In the genomic region with DNA sequence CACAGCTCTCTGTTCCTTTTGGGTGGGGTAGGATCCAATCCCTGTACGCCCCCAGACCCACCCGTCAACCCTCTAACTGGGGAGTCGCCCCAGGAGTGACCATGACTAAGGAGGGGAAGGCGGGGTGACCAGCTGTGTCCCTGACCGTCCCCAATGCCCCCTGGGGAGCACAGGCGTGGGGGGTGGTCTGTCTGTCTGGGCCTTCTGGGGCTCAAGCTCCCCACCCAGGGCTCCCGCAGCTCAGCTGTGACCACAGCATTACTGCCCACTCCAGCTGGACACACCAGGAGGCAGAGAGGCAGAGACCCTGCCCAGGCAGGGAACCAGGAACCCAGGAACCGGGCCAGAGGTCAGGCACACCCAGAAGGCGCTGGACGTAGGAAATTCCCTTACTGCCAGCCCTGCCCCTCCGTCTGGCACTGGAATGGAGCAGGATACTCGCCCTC, we compare ENCODE assay signal across 9 cellular contexts. TPM values are rescaled to one million over a fixed set of nuclear protein-coding genes. Genes with fewer than 3 reads are reported as not detected.
DNase-seq lines count a peak whose midpoint lies in the region; ATAC-seq, FAIRE-seq and TF ChIP-seq lines count a peak whose summit lies in the region.
"Had no signal": no experiment of that assay in that cellular context is flagged by ENCODE, and none has a peak within 500 bp of the region (broad histone marks: within the 10 kb centered on the region; RNA-seq: fewer than 3 reads in every experiment).

No MANE protein-coding gene starts in this region.

- peak overlapping the region; percentile 84 for H3K4me3 Mint-ChIP-seq in activated CD4-positive, alpha-beta T cell treated with anti-CD3 and anti-CD28 coated beads, Interleukin-2, amount 10 ng/mL, durations not matched to agents 24 days and 14 days

- ATAC-seq in HepG2 (no peak), GM19023 (IDR thresholded peaks at IDR 0.05; ENCODE audit: unreplicated experiment) (no peak), HG03432 (IDR thresholded peaks at IDR 0.05; ENCODE audit: unreplicated experiment) (no peak)

- in situ Hi-C loops in astrocyte of the cerebellum (cut with HindIII; ENCODE audit: low sequenced_read_pairs) (no loop called here), HepG2 (cut with HindIII; ENCODE audit: extremely low pct_ligation_motif_present, low pct_unique_long_range_greater_than_20kb) (no loop called here)

- no peak for FAIRE-seq in HepG2 (lab: Jason Lieb, UNC)

- no peaks in the 10 kb centered on the region for H3K9me3 ChIP-seq in HepG2 (ENCODE audit: low read length)
- no peaks in the 10 kb centered on the region for H3K9me3 ChIP-seq in tibial artery

- TF ChIP-seq POLR2A in HepG2 (IDR thresholded peaks at IDR 0.05; ENCODE audit: insufficient read depth in 1 of 2, low read depth in 2 of 2, low read length in 2 of 2): no peak

- H3K4me1 ChIP-seq in HepG2 (ENCODE audit: insufficient read depth, low read length) (peaks cover 53% of the 10 kb centered on the region), tibial artery (peaks cover 10 to 75% (median 70%) of the 10 kb centered on the region in 4 donors)

- peaks cover 32% of the 10 kb centered on the region for H3K79me2 ChIP-seq in HepG2 (ENCODE audit: insufficient read depth, low read length)

- no peak for TF ChIP-seq EP300 in HepG2 (IDR thresholded peaks at IDR 0.05; ENCODE audit: low read depth in 2 of 2, low read length in 2 of 2)
- no peak for TF ChIP-seq EP300 in HepG2 (CRISPR knock-in tag; IDR thresholded peaks at IDR 0.05; ENCODE audit: borderline replicate concordance)

- 0% methylated on average over 4 of the region's 12 CpGs for WGBS in HepG2 (ENCODE audit: low lambda C conversion rate)

- CTCF ChIA-PET in HepG2 (lab: Yijun Ruan, JAX; ENCODE audit: low intra/inter-chr PET ratio, low total read pairs): no interaction called here

- H3K4me3 ChIP-seq in astrocyte of the cerebellum (ENCODE audit: low read depth, low read length) (peak overlapping the region; percentile 77), HepG2 (replicated peaks in 1 of 3; ENCODE audit: insufficient read depth in 1 of 3, low read depth in 2 of 3, low read length in 3 of 3) (peak overlapping the region; percentile 74 to 90 (median 86)), tibial artery (peak overlapping the region; percentile 78 to 95)

- H3K27me3 ChIP-seq in HepG2 (ENCODE audit: control insufficient read depth in 1 of 2, insufficient read depth in 2 of 2, low read length in 2 of 2): no peaks in the 10 kb centered on the region
- no peaks in the 10 kb centered on the region for H3K27me3 ChIP-seq in tibial artery

- H3K4me1 Mint-ChIP-seq in activated CD4-positive, alpha-beta T cell treated with anti-CD3 and anti-CD28 coated beads, Interleukin-2, amount 10 ng/mL, durations not matched to agents 24 days and 14 days: peaks cover 47% of the 10 kb centered on the region

- TF ChIP-seq CTCF in astrocyte of the cerebellum (IDR thresholded peaks at IDR 0.05; ENCODE audit: low read depth, low read length, missing control alignments) (no peak), HepG2 (CRISPR knock-in tag; IDR thresholded peaks at IDR 0.05) (no peak), tibial artery (IDR thresholded peaks at IDR 0.05) (no peak)

- H3K9me3 Mint-ChIP-seq in activated CD4-positive, alpha-beta T cell treated with anti-CD3 and anti-CD28 coated beads, Interleukin-2, amount 10 ng/mL, durations not matched to agents 24 days and 14 days: no peaks in the 10 kb centered on the region

- H3K27ac Mint-ChIP-seq in activated CD4-positive, alpha-beta T cell treated with anti-CD3 and anti-CD28 coated beads, Interleukin-2, amount 10 ng/mL, durations not matched to agents 24 days and 14 days: peak overlapping the region; percentile 58

- peaks cover under 1% of the 10 kb centered on the region for H3K27me3 Mint-ChIP-seq in activated CD4-positive, alpha-beta T cell treated with anti-CD3 and anti-CD28 coated beads, Interleukin-2, amount 10 ng/mL, durations not matched to agents 24 days and 14 days

- no peak for DNase-seq in activated CD4-positive, alpha-beta T cell treated with anti-CD3 and anti-CD28 coated beads, Interleukin-2, amount 10 ng/mL, durations not matched to agents 24 days and 14 days
- DNase-seq in activated CD4-positive, alpha-beta T cell treated with anti-CD3 and anti-CD28 coated beads, Interleukin-2, amount 50 U/mL, for 4 hours: no peak
- DNase-seq in astrocyte of the cerebellum (ENCODE audit: low read depth) (no peak), HepG2 (ENCODE audit: low spot score) (no peak), tibial artery (no peak), D341Med (ENCODE audit: low spot score) (no peak)
- DNase-seq: NCI-H2081 treated with DMSO at 0.1 percent for 48 hours had no signal

- POLR2A ChIA-PET in HepG2 (lab: Yijun Ruan, JAX): interaction anchor here (1.7 to 4.5 kb wide), 3 partner anchors 9 to 24 kb away, joined by 6 to 89 read pairs (median 6); no protein-coding TSS in a partner anchor

- peak overlapping the region; percentile 86 for H3K4me2 ChIP-seq in HepG2 (ENCODE audit: low read depth, low read length)

- intact Hi-C loops in activated CD4-positive, alpha-beta T cell treated with anti-CD3 and anti-CD28 coated beads, Interleukin-2, amount 10 ng/mL, durations not matched to agents 24 days and 14 days (cut with micrococcal nuclease): no loop called here
- intact Hi-C loops in HepG2 (cut with micrococcal nuclease; ENCODE audit: unreplicated experiment): no loop called here
- intact Hi-C loops in tibial artery (cut with DNase I; ENCODE audit: low total_unique reads): no loop called here

- TF ChIP-seq RAD21 in HepG2 (CRISPR knock-in tag; IDR thresholded peaks at IDR 0.05): no peak

- H3K27ac ChIP-seq in HepG2 (ENCODE audit: extremely low read length, insufficient read depth, low read length) (peak overlapping the region; percentile 72), tibial artery (peak overlapping the region; percentile 88 to 93)

- H3K9ac ChIP-seq in HepG2 (ENCODE audit: insufficient read depth, low read depth, low read length): peak overlapping the region; percentile 88

- no TSS peak for BruUV-seq in HepG2 (replicated peaks; lab: Mats Ljungman, UMichigan)

- peaks cover 4% of the 10 kb centered on the region for H3K36me3 Mint-ChIP-seq in activated CD4-positive, alpha-beta T cell treated with anti-CD3 and anti-CD28 coated beads, Interleukin-2, amount 10 ng/mL, durations not matched to agents 24 days and 14 days (ENCODE audit: low read depth)

- H3K36me3 ChIP-seq in HepG2 (replicated peaks in 1 of 2; ENCODE audit: control insufficient read depth in 1 of 2, insufficient read depth in 2 of 2, low read length in 2 of 2) (no peaks in the 10 kb centered on the region; a peak in 1 of 5 replicates), tibial artery (peaks cover 0 to 7% (median 0%) of the 10 kb centered on the region in 3 donors)

- peaks cover 19% of the 10 kb centered on the region; the same call in 1 of the 2 replicates for H4K20me1 ChIP-seq in HepG2 (ENCODE audit: insufficient read depth, low read length)

- no peak overlapping the region for H2AFZ ChIP-seq in HepG2 (ENCODE audit: low read length)

RNA-seq across cellular contexts. Expression of a gene that starts 0.9 kb away (rescaled TPM):
- total RNA-seq in activated CD4-positive, alpha-beta T cell treated with anti-CD3 and anti-CD28 coated beads, Interleukin-2, amount 10 ng/mL, durations not matched to agents 24 days and 14 days: 90.9 and 92.3 TPM in 2 replicates
- total RNA-seq in HepG2 (2016; rRNA removed; fragmentation: Illumina TruSeq; extraction: Trizol): 16.4 and 18.1 TPM in 2 replicates
- total RNA-seq in HepG2 (2016; cell fraction: cytosol; rRNA removed; fragmentation: Illumina TruSeq; extraction: Trizol; ENCODE audit: low read depth): 11.2 and 14.6 TPM in 2 replicates
- 17.0 and 18.3 TPM in 2 replicates for total RNA-seq in HepG2 (2016; cell fraction: insoluble cytoplasmic fraction; rRNA removed; fragmentation: Illumina TruSeq; extraction: Trizol)
- 23.4 and 24.7 TPM in 2 replicates for total RNA-seq in HepG2 (2016; cell fraction: membrane; rRNA removed; fragmentation: Illumina TruSeq; extraction: Trizol)
- total RNA-seq in HepG2 (2016; cell fraction: nucleus; rRNA removed; fragmentation: Illumina TruSeq; extraction: Trizol): 17.7 and 25.0 TPM in 2 replicates
- 26.4 and 33.4 TPM in 2 replicates for polyA plus RNA-seq in HepG2 (2011; rRNA removed)
- 14.8 and 26.4 TPM in 2 replicates for polyA plus RNA-seq in HepG2 (2011; cell fraction: cytosol; rRNA removed)
- polyA plus RNA-seq in HepG2 (2011; cell fraction: nucleus; rRNA removed): 229 and 296 TPM in 2 replicates
- polyA plus RNA-seq in HepG2 (2012): 28.4 and 33.9 TPM in 2 replicates
- polyA plus RNA-seq in HepG2 (2016; cell fraction: cytosol; fragmentation: Illumina TruSeq; extraction: Trizol; ENCODE audit: low read depth): 13.6 and 14.2 TPM in 2 replicates
- 20.2 and 25.5 TPM in 2 replicates for polyA plus RNA-seq in HepG2 (2016; cell fraction: insoluble cytoplasmic fraction; fragmentation: Illumina TruSeq; extraction: Trizol; ENCODE audit: low read depth)
- polyA plus RNA-seq in HepG2 (2016; cell fraction: membrane; fragmentation: Illumina TruSeq; extraction: Trizol; ENCODE audit: low read depth): 17.5 and 20.7 TPM in 2 replicates
- polyA plus RNA-seq in HepG2 (2016; cell fraction: nucleus; fragmentation: Illumina TruSeq; extraction: Trizol; ENCODE audit: insufficient read depth, low read depth): 61.5 and 67.7 TPM in 2 replicates
- 34.0 and 46.7 TPM in 2 replicates for polyA minus RNA-seq in HepG2 (2011; rRNA and poly(A)+ RNA removed; ENCODE audit: low replicate concordance)
- polyA minus RNA-seq in HepG2 (2011; cell fraction: cytosol; rRNA and poly(A)+ RNA removed): 23.8 and 25.1 TPM in 2 replicates
- polyA minus RNA-seq in HepG2 (2011; cell fraction: nucleus; rRNA and poly(A)+ RNA removed): 29.2 and 32.3 TPM in 2 replicates

RNA-seq across cellular contexts. Expression of a gene that starts 33.7 kb away (rescaled TPM):
- 0.96 and 1.4 TPM in 2 replicates for total RNA-seq in activated CD4-positive, alpha-beta T cell treated with anti-CD3 and anti-CD28 coated beads, Interleukin-2, amount 10 ng/mL, durations not matched to agents 24 days and 14 days
- 0.98 and 1.0 TPM in 2 replicates for total RNA-seq in HepG2 (2016; rRNA removed; fragmentation: Illumina TruSeq; extraction: Trizol)
- 0.81 and 1.1 TPM in 2 replicates for total RNA-seq in HepG2 (2016; cell fraction: cytosol; rRNA removed; fragmentation: Illumina TruSeq; extraction: Trizol; ENCODE audit: low read depth)
- total RNA-seq in HepG2 (2016; cell fraction: insoluble cytoplasmic fraction; rRNA removed; fragmentation: Illumina TruSeq; extraction: Trizol): 0.56 and 1.3 TPM in 2 replicates
- total RNA-seq in HepG2 (2016; cell fraction: membrane; rRNA removed; fragmentation: Illumina TruSeq; extraction: Trizol): 1.6 and 1.9 TPM in 2 replicates
- total RNA-seq in HepG2 (2016; cell fraction: nucleus; rRNA removed; fragmentation: Illumina TruSeq; extraction: Trizol): 1.3 and 1.5 TPM in 2 replicates
- polyA plus RNA-seq in HepG2 (2011; rRNA removed): 36.7 and 45.2 TPM in 2 replicates
- polyA plus RNA-seq in HepG2 (2011; cell fraction: cytosol; rRNA removed): 20.7 and 22.4 TPM in 2 replicates
- 219 and 230 TPM in 2 replicates for polyA plus RNA-seq in HepG2 (2011; cell fraction: nucleus; rRNA removed)
- 37.3 and 46.9 TPM in 2 replicates for polyA plus RNA-seq in HepG2 (2012)
- 0.70 and 1.5 TPM in 2 replicates for polyA plus RNA-seq in HepG2 (2016; cell fraction: cytosol; fragmentation: Illumina TruSeq; extraction: Trizol; ENCODE audit: low read depth)
- 1.3 and 2.2 TPM in 2 replicates for polyA plus RNA-seq in HepG2 (2016; cell fraction: insoluble cytoplasmic fraction; fragmentation: Illumina TruSeq; extraction: Trizol; ENCODE audit: low read depth)
- polyA plus RNA-seq in HepG2 (2016; cell fraction: membrane; fragmentation: Illumina TruSeq; extraction: Trizol; ENCODE audit: low read depth): 1.5 and 2.0 TPM in 2 replicates
- polyA plus RNA-seq in HepG2 (2016; cell fraction: nucleus; fragmentation: Illumina TruSeq; extraction: Trizol; ENCODE audit: insufficient read depth, low read depth): 3.7 and 4.4 TPM in 2 replicates
- 12.3 and 14.1 TPM in 2 replicates for polyA minus RNA-seq in HepG2 (2011; rRNA and poly(A)+ RNA removed; ENCODE audit: low replicate concordance)
- 6.8 and 7.6 TPM in 2 replicates for polyA minus RNA-seq in HepG2 (2011; cell fraction: cytosol; rRNA and poly(A)+ RNA removed)
- 30.6 and 31.2 TPM in 2 replicates for polyA minus RNA-seq in HepG2 (2011; cell fraction: nucleus; rRNA and poly(A)+ RNA removed)
